Comparison of ENCODE assay signal across 8 cellular contexts in genomic region chr18:9094307-9095226, GRCh38. TPM values are rescaled to one million over a fixed set of nuclear protein-coding genes. Genes with fewer than 3 reads are reported as not detected.
DNase-seq lines count a peak whose midpoint lies in the region; ATAC-seq, FAIRE-seq and TF ChIP-seq lines count a peak whose summit lies in the region.

No MANE protein-coding gene starts in this region.

- H3K79me2 ChIP-seq in PC-3 (ENCODE audit: low read length) (no peaks in the 10 kb centered on the region), K562 (ENCODE audit: control insufficient read depth, insufficient read depth, low read length) (no peaks in the 10 kb centered on the region)

- H3K36me3 Mint-ChIP-seq in CD4-positive, alpha-beta T cell (ENCODE audit: low read depth) = no peaks in the 10 kb centered on the region

- no peak overlapping the region for H3K14ac ChIP-seq in neuronal stem cell (ENCODE audit: low read length)

- no peak overlapping the region for H3K4ac ChIP-seq in neuronal stem cell (ENCODE audit: low read length)

- H3K79me1 ChIP-seq in neuronal stem cell (ENCODE audit: low read depth, low read length) = no peaks in the 10 kb centered on the region

- H3K4me3 ChIP-seq in PC-3 (ENCODE audit: low read length) (no peak overlapping the region; the same call in 1 of the 2 replicates), K562 (no peak overlapping the region), neuronal stem cell (ENCODE audit: low read length in 2 of 2) (no peak overlapping the region)

- H3K27ac ChIP-seq in CD4-positive, alpha-beta T cell (ENCODE audit: low read depth, low read length) = peak overlapping the region; percentile 33
- H3K27ac ChIP-seq in PC-3 (ENCODE audit: low read length) (peak overlapping the region; percentile 88), K562 (ENCODE audit: extremely low read depth, low read depth, low read length) (peak overlapping the region; percentile 50), neuronal stem cell (replicated peaks; ENCODE audit: low read length) (no peak overlapping the region)

- H3K4me3 Mint-ChIP-seq in CD4-positive, alpha-beta T cell = peak overlapping the region; percentile 64

- no peak for ATAC-seq in CD4-positive, alpha-beta T cell (ENCODE audit: poor library complexity)
- ATAC-seq in PC-3 (peak; percentile 88), K562 (peak; percentile 48), GM19395 (IDR thresholded peaks at IDR 0.05; ENCODE audit: unreplicated experiment) (no peak), left ventricle myocardium superior (no peak)

- FAIRE-seq in K562 (lab: Jason Lieb, UNC) = no peak

- peak overlapping the region; percentile 80 for H3K27ac Mint-ChIP-seq in CD4-positive, alpha-beta T cell

- peak overlapping the region; percentile 17; the same call in 1 of the 2 replicates for H2AFZ ChIP-seq in PC-3 (ENCODE audit: low read length)
- peak overlapping the region; percentile 98 for H2AFZ ChIP-seq in K562 (ENCODE audit: low read depth, low read length)
- peak overlapping the region; percentile 76 for H2AFZ ChIP-seq in neuronal stem cell (ENCODE audit: low read length)

- TF ChIP-seq EP300 in K562 (IDR thresholded peaks at IDR 0.05; ENCODE audit: low read length) = no peak

- no TSS peak for BruUV-seq in PC-3 (replicated peaks; lab: Mats Ljungman, UMichigan)
- BruUV-seq in K562 (replicated peaks; lab: Mats Ljungman, UMichigan) = no TSS peak

- DNase-seq in CD4-positive, alpha-beta T cell = peak in 3 of 10 experiments; percentile 18 to 30 (median 29)
- DNase-seq in PC-3 (peak; percentile 84), K562 (ENCODE audit: extremely low read depth in 1 of 4, low spot score in 3 of 4) (peak in 2 of 4 experiments; percentile 42 to 51), neuronal stem cell (ENCODE audit: low spot score) (no peak), NCI-H774 (lab: John Stamatoyannopoulos, UW) (no peak), ureter (ENCODE audit: low spot score) (no peak), left ventricle myocardium superior (no peak)

- WGBS in K562 (ENCODE audit: insufficient coverage, low coverage, missing lambda C conversion rate) = 35% methylated on average over 7 of the region's 7 CpGs
- WGBS in neuronal stem cell (ENCODE audit: extremely low coverage in 2 of 2, insufficient read length in 2 of 2, insufficient replicate concordance in 1 of 2), 2 donors = no CpG with 5 or more reads among the region's 7 CpGs

- H2BK120ac ChIP-seq in neuronal stem cell (ENCODE audit: low read depth, low read length) = no peak overlapping the region

- H3K4me2 ChIP-seq in PC-3 (ENCODE audit: low read length) = peak overlapping the region; percentile 53
- H3K4me2 ChIP-seq in K562 (ENCODE audit: insufficient read depth, low read length) = peak overlapping the region; percentile 61; the same call in 1 of the 2 replicates
- H3K4me2 ChIP-seq in neuronal stem cell (ENCODE audit: insufficient read depth, low read length, poor library complexity, severe bottlenecking) = no peak overlapping the region

- intact Hi-C loops in CD4-positive, alpha-beta T cell (cut with DNase I, micrococcal nuclease) = no loop called here
- intact Hi-C loops in PC-3 (cut with micrococcal nuclease) (loop anchor here (1.0 to 2.0 kb wide), 2 partner anchors 8 to 42 kb away; partner anchors contain the start of genes ANKRD12 and NDUFV2), K562 (cut with micrococcal nuclease) (no loop called here), left ventricle myocardium superior (cut with micrococcal nuclease) (no loop called here)

- no peaks in the 10 kb centered on the region for H3K9me3 ChIP-seq in CD4-positive, alpha-beta T cell (ENCODE audit: control insufficient read depth, low read length)
- no peaks in the 10 kb centered on the region for H3K9me3 ChIP-seq in PC-3 (ENCODE audit: low read length)
- no peaks in the 10 kb centered on the region for H3K9me3 ChIP-seq in K562 (replicated peaks; ENCODE audit: control insufficient read depth, insufficient read depth, low read depth, low read length)
- no peaks in the 10 kb centered on the region for H3K9me3 ChIP-seq in neuronal stem cell (replicated peaks in 1 of 2; ENCODE audit: control insufficient read depth in 2 of 2, insufficient read depth in 1 of 2, low read depth in 1 of 2, low read length in 2 of 2)

- H4K20me1 ChIP-seq in PC-3 (ENCODE audit: low read length) (no peaks in the 10 kb centered on the region), K562 (replicated peaks; ENCODE audit: control insufficient read depth, insufficient read depth, low read length) (no peaks in the 10 kb centered on the region)

- TF ChIP-seq POLR2A in K562 (conservative IDR thresholded peaks at IDR 0.05) = no peak

- no peak overlapping the region for H4K91ac ChIP-seq in neuronal stem cell (ENCODE audit: low read depth, low read length, poor library complexity)

- TF ChIP-seq CTCF in CD4-positive, alpha-beta T cell (IDR thresholded peaks at IDR 0.05) = no peak
- TF ChIP-seq CTCF in PC-3 (conservative IDR thresholded peaks at IDR 0.05; ENCODE audit: low read depth, low read length) (no peak), K562 (IDR thresholded peaks at IDR 0.05 in 2 of 3, conservative IDR thresholded peaks at IDR 0.05 in 1 of 3; ENCODE audit: insufficient read depth in 2 of 3, low read depth in 1 of 3, low read length in 3 of 3) (no peak)

- H3K9me3 Mint-ChIP-seq in CD4-positive, alpha-beta T cell = no peaks in the 10 kb centered on the region

- no peak overlapping the region for H2BK12ac ChIP-seq in neuronal stem cell (ENCODE audit: low read length)

- POLR2A ChIA-PET in CD4-positive, alpha-beta T cell (lab: Charles Lee) = interaction anchor here (0.8 to 35.5 kb wide), 3 partner anchors 12 to 40 kb away, joined by 4 to 914 read pairs (median 6); partner anchors contain the start of gene ANKRD12
- POLR2A ChIA-PET in PC-3 (lab: Charles Lee; ENCODE audit: unreplicated experiment) (interaction anchor here (0.6 kb wide), 1 partner anchor 21 kb away, joined by 3 read pairs; no protein-coding TSS in a partner anchor), K562 (lab: Yijun Ruan, JAX) (interaction anchor here (0.5 to 1.7 kb wide), 4 partner anchors 9 to 348 kb away, joined by 3 to 5 read pairs (median 3); no protein-coding TSS in a partner anchor)

- no peak overlapping the region for H3K18ac ChIP-seq in neuronal stem cell (ENCODE audit: low read length)

- H3K9ac ChIP-seq in PC-3 (ENCODE audit: low read length) (peak overlapping the region; percentile 46), K562 (ENCODE audit: insufficient read depth in 1 of 2, low read depth in 2 of 2, low read length in 2 of 2) (peak overlapping the region in 1 of 2 experiments; percentile 35; a peak in 2 of 4 replicates), neuronal stem cell (ENCODE audit: low read depth, low read length, poor library complexity) (no peak overlapping the region)

- no peak for TF ChIP-seq RAD21 in K562 (CRISPR knock-in tag; conservative IDR thresholded peaks at IDR 0.05 in 1 of 2, IDR thresholded peaks at IDR 0.05 in 1 of 2)

- H2AK5ac ChIP-seq in neuronal stem cell (ENCODE audit: low read depth, low read length) = no peak overlapping the region

- H3K9me2 ChIP-seq in PC-3 (replicated peaks; ENCODE audit: low read length) = no peaks in the 10 kb centered on the region

- H3K27me3 Mint-ChIP-seq in CD4-positive, alpha-beta T cell = no peaks in the 10 kb centered on the region

- H2BK5ac ChIP-seq in neuronal stem cell (ENCODE audit: low read length) = no peak overlapping the region

- in situ Hi-C loops in K562 (cut with MboI) = no loop called here

- H3K4me1 ChIP-seq in PC-3 (ENCODE audit: insufficient read depth, low read length) (peaks cover 28% of the 10 kb centered on the region), K562 (replicated peaks in 1 of 2; ENCODE audit: control insufficient read depth in 2 of 2, insufficient read depth in 2 of 2, low read length in 2 of 2) (peaks cover 3 to 21% of the 10 kb centered on the region in 2 experiments; a peak in 4 of 5 replicates), neuronal stem cell (ENCODE audit: control insufficient read depth in 2 of 2, insufficient read depth in 1 of 2, low read depth in 1 of 2, low read length in 2 of 2) (peaks cover 0 to 7% of the 10 kb centered on the region in 2 donors)

- peaks cover 61% of the 10 kb centered on the region for H3K4me1 Mint-ChIP-seq in CD4-positive, alpha-beta T cell (ENCODE audit: low read depth)

- H3K23ac ChIP-seq in neuronal stem cell (ENCODE audit: low read depth, low read length, poor library complexity) = no peak overlapping the region

- no peaks in the 10 kb centered on the region for H3K36me3 ChIP-seq in PC-3 (ENCODE audit: low read depth, low read length)
- no peaks in the 10 kb centered on the region for H3K36me3 ChIP-seq in K562 (ENCODE audit: control insufficient read depth, insufficient read depth, low read length)
- H3K36me3 ChIP-seq in neuronal stem cell (replicated peaks in 1 of 2; ENCODE audit: control insufficient read depth in 2 of 2, insufficient read depth in 2 of 2, low read length in 2 of 2) = no peaks in the 10 kb centered on the region

- H3K9me1 ChIP-seq in K562 (ENCODE audit: control insufficient read depth, insufficient read depth, low read length) = peaks cover 5% of the 10 kb centered on the region

- no peak overlapping the region for H4K8ac ChIP-seq in neuronal stem cell (ENCODE audit: low read depth, low read length)

- H2BK15ac ChIP-seq in neuronal stem cell (ENCODE audit: low read length) = no peak overlapping the region

- no peaks in the 10 kb centered on the region for H3F3A ChIP-seq in PC-3 (ENCODE audit: low read length, unreplicated experiment)

- H3K27me3 ChIP-seq in CD4-positive, alpha-beta T cell (ENCODE audit: control insufficient read depth, insufficient read depth, low read length) = no peaks in the 10 kb centered on the region
- H3K27me3 ChIP-seq in PC-3 (ENCODE audit: low read length) = no peaks in the 10 kb centered on the region
- no peaks in the 10 kb centered on the region for H3K27me3 ChIP-seq in K562 (ENCODE audit: control insufficient read depth in 2 of 2, insufficient read depth in 2 of 2, low read length in 2 of 2)
- H3K27me3 ChIP-seq in neuronal stem cell (ENCODE audit: control insufficient read depth in 3 of 3, insufficient read depth in 3 of 3, low read depth in 1 of 3, low read length in 3 of 3) = no peaks in the 10 kb centered on the region

- CTCF ChIA-PET in CD4-positive, alpha-beta T cell (lab: Charles Lee) = interaction anchor here (1.7 to 2.4 kb wide), 3 partner anchors 12 to 53 kb away, joined by 4 to 7 read pairs (median 7); no protein-coding TSS in a partner anchor
- CTCF ChIA-PET in PC-3 (lab: Charles Lee) (interaction anchor here (1.0 kb wide), 1 partner anchor 10 kb away, joined by 4 read pairs; no protein-coding TSS in a partner anchor), K562 (lab: Yijun Ruan, JAX; ENCODE audit: low intra/inter-chr PET ratio) (no interaction called here)

RNA-seq across cellular contexts. Expression of gene NDUFV2, which starts 7.9 kb away (rescaled TPM):
- total RNA-seq in CD4-positive, alpha-beta T cell = 100 to 1,000 TPM; 230 to 231 TPM
- 188 and 272 TPM in 2 replicates for total RNA-seq in PC-3 (2014; rRNA removed)
- 122 and 367 TPM in 2 replicates for total RNA-seq in K562 (2011; cell fraction: chromatin; rRNA removed; ENCODE audit: low replicate concordance)
- 101 and 132 TPM in 2 replicates for total RNA-seq in K562 (2011; cell fraction: nucleolus; rRNA removed)
- 250 and 347 TPM in 2 replicates for total RNA-seq in K562 (2011; cell fraction: nucleoplasm; rRNA removed)
- total RNA-seq in K562 (2014; rRNA removed) = 213 and 332 TPM in 2 replicates
- total RNA-seq in K562 (2014; rRNA removed; fragmentation: Illumina TruSeq; extraction: Trizol) = 378 and 409 TPM in 2 replicates
- total RNA-seq in K562 (2015; rRNA removed; fragmentation: Illumina TruSeq; extraction: Trizol) = 341 and 397 TPM in 2 replicates
- 302 and 312 TPM in 2 replicates for total RNA-seq in K562 (2021)
- polyA plus RNA-seq in K562 (2011; rRNA removed) = 451 and 487 TPM in 2 replicates
- polyA plus RNA-seq in K562 (2011; cell fraction: cytosol; rRNA removed) = 117 and 214 TPM in 2 replicates
- polyA plus RNA-seq in K562 (2011; cell fraction: nucleus; rRNA removed) = 97.9 and 211 TPM in 2 replicates
- polyA plus RNA-seq in K562 (2012) = 263 and 279 TPM in 2 replicates
- polyA plus RNA-seq in K562 (2014; fragmentation: Illumina TruSeq; extraction: Trizol) = 354 and 361 TPM in 2 replicates
- 100 to 1,000 TPM; 384 to 550 TPM for polyA plus RNA-seq in K562 (2014; fragmentation: Nextera tagmentation; extraction: Ambion mirVana)
- 389 and 437 TPM in 2 replicates for polyA plus RNA-seq in K562 (2014; rRNA removed)
- polyA minus RNA-seq in K562 (2011; rRNA and poly(A)+ RNA removed) = 148 and 223 TPM in 2 replicates
- polyA minus RNA-seq in K562 (2011; cell fraction: cytosol; rRNA and poly(A)+ RNA removed) = 44.6 and 66.0 TPM in 2 replicates
- 155 and 334 TPM in 2 replicates for polyA minus RNA-seq in K562 (2011; cell fraction: nucleus; rRNA and poly(A)+ RNA removed)
- polyA plus RNA-seq in neuronal stem cell (2013, experiment 1 of 2) = 208 TPM
- 218 TPM for polyA plus RNA-seq in neuronal stem cell (2013, experiment 2 of 2)
- total RNA-seq in ureter = 137 TPM
- 496 TPM for total RNA-seq in left ventricle myocardium superior

RNA-seq across cellular contexts. Expression of gene ANKRD12, which starts 42.0 kb away (rescaled TPM):
- total RNA-seq in CD4-positive, alpha-beta T cell = 100 to 1,000 TPM; 160 to 164 TPM
- total RNA-seq in PC-3 (2014; rRNA removed) = 14.5 and 19.1 TPM in 2 replicates
- total RNA-seq in K562 (2011; cell fraction: chromatin; rRNA removed; ENCODE audit: low replicate concordance) = 17.5 and 89.7 TPM in 2 replicates
- total RNA-seq in K562 (2011; cell fraction: nucleolus; rRNA removed) = 16.0 and 17.8 TPM in 2 replicates
- total RNA-seq in K562 (2011; cell fraction: nucleoplasm; rRNA removed) = 20.1 and 30.6 TPM in 2 replicates
- total RNA-seq in K562 (2014; rRNA removed) = 15.9 and 24.7 TPM in 2 replicates
- total RNA-seq in K562 (2014; rRNA removed; fragmentation: Illumina TruSeq; extraction: Trizol) = 23.6 and 29.9 TPM in 2 replicates
- total RNA-seq in K562 (2015; rRNA removed; fragmentation: Illumina TruSeq; extraction: Trizol) = 24.7 and 28.2 TPM in 2 replicates
- 24.2 and 25.4 TPM in 2 replicates for total RNA-seq in K562 (2021)
- polyA plus RNA-seq in K562 (2011; rRNA removed) = 10.7 and 11.8 TPM in 2 replicates
- 1.3 and 3.0 TPM in 2 replicates for polyA plus RNA-seq in K562 (2011; cell fraction: cytosol; rRNA removed)
- polyA plus RNA-seq in K562 (2011; cell fraction: nucleus; rRNA removed) = 18.0 and 18.6 TPM in 2 replicates
- 10.7 and 12.0 TPM in 2 replicates for polyA plus RNA-seq in K562 (2012)
- 9.5 and 16.0 TPM in 2 replicates for polyA plus RNA-seq in K562 (2014; fragmentation: Illumina TruSeq; extraction: Trizol)
- 10 to 100 TPM; 12.3 to 15.7 TPM for polyA plus RNA-seq in K562 (2014; fragmentation: Nextera tagmentation; extraction: Ambion mirVana)
- polyA plus RNA-seq in K562 (2014; rRNA removed) = 5.8 and 6.6 TPM in 2 replicates
- polyA minus RNA-seq in K562 (2011; rRNA and poly(A)+ RNA removed) = 88.7 and 115 TPM in 2 replicates
- polyA minus RNA-seq in K562 (2011; cell fraction: cytosol; rRNA and poly(A)+ RNA removed) = 21.7 and 26.1 TPM in 2 replicates
- polyA minus RNA-seq in K562 (2011; cell fraction: nucleus; rRNA and poly(A)+ RNA removed) = 29.1 and 58.8 TPM in 2 replicates
- 42.6 TPM for polyA plus RNA-seq in neuronal stem cell (2013, experiment 1 of 2)
- 44.5 TPM for polyA plus RNA-seq in neuronal stem cell (2013, experiment 2 of 2)
- total RNA-seq in ureter = 91.7 TPM
- 46.1 TPM for total RNA-seq in left ventricle myocardium superior

Comparison
In these comparisons a context has a peak if more than half of its experiments do, and no peak if none do; other contexts are left out.
1. ATAC-seq: peak in PC-3 (single experiment) and K562 (single experiment); none in CD4-positive, alpha-beta T cell (single experiment), GM19395 (single experiment) and left ventricle myocardium superior (single experiment).
2. H2AFZ ChIP-seq: peak in every context shown above with its lines; median percentile 98 in K562; 76 in neuronal stem cell; 17 in PC-3.